ENCODE assay signal across 8 cellular contexts in the genomic region with DNA sequence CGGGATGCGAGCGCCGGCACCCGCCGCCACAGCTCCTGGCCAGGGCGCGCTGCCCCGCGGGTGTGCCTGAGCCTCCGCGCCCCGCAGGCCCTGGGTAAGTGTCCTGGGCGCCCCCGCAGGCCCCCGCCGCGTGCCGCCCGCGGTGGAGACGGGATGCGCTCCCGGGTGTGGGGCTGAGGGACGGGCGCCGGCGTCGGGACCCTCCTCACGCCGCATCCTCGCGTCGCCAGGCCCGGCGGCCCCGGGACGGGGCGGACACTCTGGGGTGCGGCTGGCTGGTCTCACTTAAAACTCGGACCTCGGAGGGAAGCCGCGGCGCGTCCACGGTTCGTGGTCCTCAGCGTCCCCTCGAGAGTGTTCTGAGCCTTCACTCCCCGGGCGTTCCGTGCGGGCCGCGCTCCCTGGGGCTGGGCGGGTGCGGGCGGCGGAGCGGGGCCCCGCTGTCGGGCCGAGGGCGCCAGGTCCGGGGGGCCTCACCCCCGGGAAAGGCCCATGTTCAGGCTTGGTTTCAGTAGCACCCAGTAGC. TPM values are rescaled to one million over a fixed set of nuclear protein-coding genes. Genes with fewer than 3 reads are reported as not detected.
A peak's percentile ranks its signal among the peaks of the same experiment; 100 is the strongest.
DNase-seq lines count a peak whose midpoint lies in the region; ATAC-seq and TF ChIP-seq lines count a peak whose summit lies in the region.

No MANE protein-coding gene starts in this region.

- H3K27me3 ChIP-seq in HUES48 (ENCODE audit: control insufficient read depth, insufficient read depth, low read length) (peaks cover 59% of the 10 kb centered on the region), fibroblast of lung (ENCODE audit: control insufficient read depth, insufficient read depth, low read length) (no peaks in the 10 kb centered on the region), thoracic aorta (replicated peaks; ENCODE audit: insufficient read depth) (no peaks in the 10 kb centered on the region)

- peaks cover 46% of the 10 kb centered on the region for H3K79me2 ChIP-seq in fibroblast of lung (ENCODE audit: control insufficient read depth, insufficient read depth, low read length)

- no peak for DNase-seq in fibroblast of lung (ENCODE audit: low read depth in 2 of 2)
- DNase-seq in thoracic aorta (ENCODE audit: low spot score): no peak
- DNase-seq in nucleus accumbens (lab: John Stamatoyannopoulos, UW): no peak
- no peak for DNase-seq in hypothalamus (lab: John Stamatoyannopoulos, UW)
- DNase-seq in SK-N-DZ (ENCODE audit: low spot score): no peak

- H3K4me1 ChIP-seq in HUES48 (ENCODE audit: control insufficient read depth, insufficient read depth, low read length) (0 out of 2 replicates have a peak, but pooled peaks cover 4% of the 10 kb centered on the region), fibroblast of lung (ENCODE audit: control insufficient read depth, extremely low read depth, insufficient read depth, low read length) (peaks cover 12% of the 10 kb centered on the region), thoracic aorta (ENCODE audit: control insufficient read depth in 1 of 2, low read depth in 2 of 2) (peaks cover 7 to 23% of the 10 kb centered on the region in 2 donors)

- no peaks in the 10 kb centered on the region for H3K36me3 ChIP-seq in HUES48 (ENCODE audit: control insufficient read depth, insufficient read depth, low read length)
- peaks cover 7% of the 10 kb centered on the region for H3K36me3 ChIP-seq in fibroblast of lung (ENCODE audit: control insufficient read depth, insufficient read depth, low read length)
- H3K36me3 ChIP-seq in thoracic aorta: no peaks in the 10 kb centered on the region

- H2AFZ ChIP-seq in fibroblast of lung (ENCODE audit: low read length): no peak overlapping the region

- H3K9ac ChIP-seq in HUES48 (ENCODE audit: low read depth, low read length) (no peak overlapping the region), fibroblast of lung (ENCODE audit: insufficient read depth, low read length) (peak overlapping the region; percentile 90)

- peak overlapping the region; percentile 72 for H3K4me3 ChIP-seq in HUES48 (ENCODE audit: low read depth, low read length)
- peak overlapping the region; percentile 55 to 76 (median 66) for H3K4me3 ChIP-seq in fibroblast of lung (replicated peaks in 1 of 4; ENCODE audit: control extremely low read depth in 1 of 4, insufficient read depth in 1 of 4, low read depth in 3 of 4, low read length in 4 of 4)
- H3K4me3 ChIP-seq in thoracic aorta: peak overlapping the region; percentile 71

- H3K9me3 ChIP-seq in HUES48 (ENCODE audit: control insufficient read depth, insufficient read depth, low read length): no peaks in the 10 kb centered on the region
- no peaks in the 10 kb centered on the region for H3K9me3 ChIP-seq in fibroblast of lung (ENCODE audit: control insufficient read depth, insufficient read depth, low read depth, low read length)
- H3K9me3 ChIP-seq in thoracic aorta: no peaks in the 10 kb centered on the region

- peak overlapping the region; percentile 64 for H3K4me2 ChIP-seq in fibroblast of lung (ENCODE audit: extremely low read depth, insufficient read depth, low read length)

- no peak overlapping the region for H3K27ac ChIP-seq in 22Rv1
- no peak overlapping the region for H3K27ac ChIP-seq in HUES48 (ENCODE audit: low read depth, low read length)
- H3K27ac ChIP-seq in fibroblast of lung (ENCODE audit: insufficient read depth, low read length): peak overlapping the region; percentile 62
- no peak overlapping the region for H3K27ac ChIP-seq in thoracic aorta

- ATAC-seq in GM19324 (IDR thresholded peaks at IDR 0.05; ENCODE audit: low FRiP score, unreplicated experiment) (peak; percentile 21), thoracic aorta (ENCODE audit: insufficient number of reproducible peaks, low FRiP score, low read depth) (no peak)

- TF ChIP-seq CTCF in 22Rv1 (IDR thresholded peaks at IDR 0.05): peak; percentile 46
- no peak for TF ChIP-seq CTCF in fibroblast of lung (conservative IDR thresholded peaks at IDR 0.05 in 1 of 2, IDR thresholded peaks at IDR 0.05 in 1 of 2; ENCODE audit: low read depth in 1 of 2, low read length in 2 of 2)
- no peak for TF ChIP-seq CTCF in thoracic aorta (IDR thresholded peaks at IDR 0.05)

- no peaks in the 10 kb centered on the region for H4K20me1 ChIP-seq in fibroblast of lung (ENCODE audit: control insufficient read depth, extremely low read depth, insufficient read depth, low read length)

RNA-seq across cellular contexts. Expression of a gene that starts 0.3 kb away (rescaled TPM):
- total RNA-seq in fibroblast of lung: 6.2 and 26.4 TPM in 2 replicates
- polyA plus RNA-seq in fibroblast of lung: 11.3 and 16.0 TPM in 2 replicates
- 12.8 and 18.3 TPM in 2 replicates for polyA plus RNA-seq in fibroblast of lung (2012)
- polyA minus RNA-seq in fibroblast of lung (ENCODE audit: low replicate concordance): 18.5 and 28.2 TPM in 2 replicates
- total RNA-seq in thoracic aorta: 1 to 10 TPM in 1 of 2 donors, under 1 TPM in 1; 0.85 to 3.1 TPM
- 0.10 and 0.12 TPM in 2 replicates for polyA plus RNA-seq in SK-N-DZ (2014; cell fraction: cytosol; rRNA removed)
- 0.39 and 1.3 TPM in 2 replicates for polyA plus RNA-seq in SK-N-DZ (2014; cell fraction: nucleus; rRNA removed)

RNA-seq across cellular contexts. Expression of a gene that starts 50.3 kb away (rescaled TPM):
- total RNA-seq in fibroblast of lung (110 and 134 TPM in 2 replicates), thoracic aorta (10 to 100 TPM; 65.5 to 91.1 TPM)
- 165 and 190 TPM in 2 replicates for polyA plus RNA-seq in fibroblast of lung
- 118 and 140 TPM in 2 replicates for polyA plus RNA-seq in fibroblast of lung (2012)
- 149 and 199 TPM in 2 replicates for polyA minus RNA-seq in fibroblast of lung (ENCODE audit: low replicate concordance)
- polyA plus RNA-seq in SK-N-DZ (2014; cell fraction: cytosol; rRNA removed): 101 and 115 TPM in 2 replicates
- polyA plus RNA-seq in SK-N-DZ (2014; cell fraction: nucleus; rRNA removed): 108 and 121 TPM in 2 replicates
